Comparison of ENCODE assay signal across 1 cellular context in the genomic region with DNA sequence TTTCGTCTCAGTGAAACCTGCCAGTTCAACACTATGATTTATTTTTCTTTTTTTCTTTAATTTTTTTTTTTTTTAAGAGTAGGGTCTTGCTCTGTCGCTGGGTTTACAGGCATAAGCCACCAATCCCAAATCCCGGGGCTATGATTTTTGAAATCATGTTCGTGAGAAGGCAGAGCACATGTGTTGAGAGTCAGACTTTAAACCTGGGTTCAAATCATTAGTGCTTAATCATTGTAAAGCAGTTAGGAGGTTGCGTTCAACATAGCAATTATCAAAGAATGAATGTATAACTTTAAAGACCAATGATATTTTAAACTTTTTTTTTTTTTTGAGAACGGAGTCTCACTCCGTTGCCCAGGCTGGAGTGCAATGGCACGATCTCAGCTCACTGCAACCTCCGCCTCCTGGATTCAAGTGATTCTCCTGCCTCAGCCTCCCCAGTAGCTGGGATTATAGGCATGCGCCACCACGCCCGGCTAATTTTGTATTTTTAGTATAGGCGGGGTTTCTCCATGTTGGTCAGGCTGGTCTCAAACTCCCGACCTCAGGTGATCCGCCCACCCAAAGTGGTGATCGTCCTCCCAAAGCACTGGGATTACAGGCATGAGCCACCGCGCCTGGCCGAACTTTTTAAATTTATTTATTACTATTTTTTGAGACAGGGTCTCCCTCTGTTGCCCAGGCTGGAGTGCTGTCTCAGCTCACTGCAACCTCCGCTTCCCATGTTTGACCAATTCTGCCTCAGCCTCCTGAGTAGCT.
TF ChIP-seq lines count a peak whose summit lies in the region.

No MANE protein-coding gene starts in this region.

TF ChIP-seq in GM12878, 131 proteins besides CTCF, POLR2A, EP300 and RAD21:
- TF ChIP-seq, protein P1, sequence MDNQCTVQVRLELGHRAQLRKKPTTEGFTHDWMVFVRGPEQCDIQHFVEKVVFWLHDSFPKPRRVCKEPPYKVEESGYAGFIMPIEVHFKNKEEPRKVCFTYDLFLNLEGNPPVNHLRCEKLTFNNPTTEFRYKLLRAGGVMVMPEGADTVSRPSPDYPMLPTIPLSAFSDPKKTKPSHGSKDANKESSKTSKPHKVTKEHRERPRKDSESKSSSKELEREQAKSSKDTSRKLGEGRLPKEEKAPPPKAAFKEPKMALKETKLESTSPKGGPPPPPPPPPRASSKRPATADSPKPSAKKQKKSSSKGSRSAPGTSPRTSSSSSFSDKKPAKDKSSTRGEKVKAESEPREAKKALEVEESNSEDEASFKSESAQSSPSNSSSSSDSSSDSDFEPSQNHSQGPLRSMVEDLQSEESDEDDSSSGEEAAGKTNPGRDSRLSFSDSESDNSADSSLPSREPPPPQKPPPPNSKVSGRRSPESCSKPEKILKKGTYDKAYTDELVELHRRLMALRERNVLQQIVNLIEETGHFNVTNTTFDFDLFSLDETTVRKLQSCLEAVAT (IDR thresholded peaks at IDR 0.05), result peak; percentile 79; the same call in 1 of the 2 replicates
